Comparison of ENCODE assay signal across 17 cellular contexts in genomic region chr3:56836276-56837163, GRCh38. TPM values are rescaled to one million over a fixed set of nuclear protein-coding genes. Genes with fewer than 3 reads are reported as not detected.
DNase-seq lines count a peak whose midpoint lies in the region; ATAC-seq and TF ChIP-seq lines count a peak whose summit lies in the region.
"Had no signal": no experiment of that assay in that cellular context is flagged by ENCODE, and none has a peak within 500 bp of the region (broad histone marks: within the 10 kb centered on the region; RNA-seq: fewer than 3 reads in every experiment).

No MANE protein-coding gene starts in this region.

- no peak for TF ChIP-seq POLR2A in adrenal gland (IDR thresholded peaks at IDR 0.05)

- H3K4me3 ChIP-seq in DND-41 (ENCODE audit: low read depth in 1 of 2, low read length in 2 of 2) (no peak overlapping the region), adrenal gland (no peak overlapping the region)
- H3K4me3 ChIP-seq: MG63, skin epidermis, vagina had no signal

- H2AFZ ChIP-seq in DND-41 (ENCODE audit: low read depth, low read length), result no peak overlapping the region

- H3K9me3 ChIP-seq in DND-41 (ENCODE audit: insufficient read depth, low read length, severe bottlenecking) (no peaks in the 10 kb centered on the region), KOPT-K1 (ENCODE audit: insufficient read depth, low read length, poor library complexity, severe bottlenecking) (no peaks in the 10 kb centered on the region), adrenal gland (replicated peaks in 1 of 3) (no peaks in the 10 kb centered on the region)
- H3K9me3 ChIP-seq: MG63, vagina had no signal

- TF ChIP-seq CTCF in DND-41 (IDR thresholded peaks at IDR 0.05; ENCODE audit: borderline replicate concordance, extremely low read depth, low read length, poor library complexity, severe bottlenecking), result no peak
- TF ChIP-seq CTCF in adrenal gland (IDR thresholded peaks at IDR 0.05), result no peak

- intact Hi-C loops in adrenal gland (cut with DNase I), result no loop called here

- H3K4me1 ChIP-seq in DND-41 (ENCODE audit: insufficient read depth, low read length) (peaks cover 55% of the 10 kb centered on the region), adrenal gland (replicated peaks in 1 of 2) (peaks cover 18 to 28% of the 10 kb centered on the region in 2 donors)
- H3K4me1 ChIP-seq: vagina had no signal

- H3K27me3 ChIP-seq in DND-41 (ENCODE audit: insufficient read depth, low read length, poor library complexity) (no peaks in the 10 kb centered on the region), adrenal gland (no peaks in the 10 kb centered on the region)
- H3K27me3 ChIP-seq: MG63, vagina had no signal

- H3K36me3 ChIP-seq in DND-41 (ENCODE audit: insufficient read depth, low read length) (no peaks in the 10 kb centered on the region), KOPT-K1 (ENCODE audit: insufficient read depth, low read length) (no peaks in the 10 kb centered on the region), adrenal gland (replicated peaks in 1 of 2) (no peaks in the 10 kb centered on the region)
- H3K36me3 ChIP-seq: MG63, vagina had no signal

- H3K9ac ChIP-seq in DND-41 (ENCODE audit: low read depth, low read length), result no peak overlapping the region

- ATAC-seq in DND-41 (ENCODE audit: insufficient read depth, low read depth) (no peak), HG03432 (IDR thresholded peaks at IDR 0.05; ENCODE audit: unreplicated experiment) (no peak)

- no peaks in the 10 kb centered on the region for H4K20me1 ChIP-seq in DND-41 (ENCODE audit: insufficient read depth, low read length)

- H3K27ac ChIP-seq in DND-41 (ENCODE audit: low read length) (peak overlapping the region; percentile 96), KOPT-K1 (ENCODE audit: low read depth, low read length, poor library complexity, severe bottlenecking) (peak overlapping the region; percentile 86), adrenal gland (peak overlapping the region in 4 of 5 donors; percentile 0 to 56 (median 28))
- H3K27ac ChIP-seq: skin epidermis, vagina had no signal

- no peak overlapping the region for H3K4me2 ChIP-seq in DND-41 (ENCODE audit: insufficient read depth, low read length)

- 68 to 74% (median 70%) methylated on average over 9 of the region's 9 CpGs for WGBS in adrenal gland, 4 donors

- DNase-seq in DND-41 (no peak), adrenal gland (no peak), kidney glomerular epithelial cell (lab: John Stamatoyannopoulos, UW) (peak; percentile 26), DMS79 (lab: John Stamatoyannopoulos, UW) (no peak), UCSD-AML1 (lab: John Stamatoyannopoulos, UW; ENCODE audit: unreplicated experiment) (no peak)
- DNase-seq in stimulated activated CD4-positive, alpha-beta T cell treated with anti-CD3 and anti-CD28 coated beads, Interleukin-1b, Interleukin-23, amount 100 ng/mL, for 48 hours, result no peak
- DNase-seq: activated CD4-positive, alpha-beta T cell treated with anti-CD3 and anti-CD28 coated beads, Interleukin-2, amount 10 ng/mL, durations not matched to agents 7 days and 5 days; activated CD8-positive, alpha-beta memory T cell treated with anti-CD3 and anti-CD28 coated beads, Interleukin-2, amount 50 U/mL, for 4 hours; activated naive CD4-positive, alpha-beta T cell; MG63; NCI-H187; posterior cingulate gyrus; stimulated activated CD8-positive, alpha-beta memory T cell treated with anti-CD3 and anti-CD28 coated beads, Interleukin-4, amount 100 ng/mL, for 48 hours had no signal

- peaks cover 39% of the 10 kb centered on the region for H3K79me2 ChIP-seq in DND-41 (ENCODE audit: insufficient read depth, low read length)

RNA-seq across cellular contexts. Expression of gene ARHGEF3, which starts 34.8 kb away (rescaled TPM):
- 100 to 1,000 TPM in 1 of 8 donors, 10 to 100 TPM in 7; 49.4 to 110 (median 70.4) TPM for total RNA-seq in adrenal gland
- polyA plus RNA-seq in adrenal gland, result 100 to 1,000 TPM in 1 of 3 donors, 10 to 100 TPM in 2; 26.6 to 122 (median 33.9) TPM

Comparison
In these comparisons a context has a peak if more than half of its experiments do, and no peak if none do; other contexts are left out.
1. H3K27ac ChIP-seq: peak in every context shown above with its lines; median percentile 96 in DND-41; 86 in KOPT-K1; 28 in adrenal gland.